Comparison of ENCODE assay signal across 8 cellular contexts in genomic region chr18:49491534-49491856, GRCh38. TPM values are rescaled to one million over a fixed set of nuclear protein-coding genes. Genes with fewer than 3 reads are reported as not detected.
A peak's percentile ranks its signal among the peaks of the same experiment; 100 is the strongest.
DNase-seq lines count a peak whose midpoint lies in the region; ATAC-seq, FAIRE-seq and TF ChIP-seq lines count a peak whose summit lies in the region.

No MANE protein-coding gene starts in this region.

- H3K27ac Mint-ChIP-seq in activated naive CD4-positive, alpha-beta T cell treated with anti-CD3 and anti-CD28 coated beads, Interleukin-2, amount 50 U/mL, for 72 hours, result peak overlapping the region; percentile 96 to 100

- no peak for FAIRE-seq in kidney (lab: Jason Lieb, UNC)

- H3K9ac ChIP-seq in kidney (ENCODE audit: low read length in 2 of 2), result peak overlapping the region; percentile 96

- peak overlapping the region; percentile 77 to 84 for H3K27ac ChIP-seq in kidney (ENCODE audit: low read depth in 2 of 2, low read length in 2 of 2)
- H3K27ac ChIP-seq in substantia nigra (ENCODE audit: low read depth, low read length, poor library complexity, severe bottlenecking), result peak overlapping the region; percentile 79

- peaks cover 19 to 28% of the 10 kb centered on the region in 2 donors for H3K36me3 ChIP-seq in kidney (ENCODE audit: control insufficient read depth in 1 of 2, insufficient read depth in 2 of 2, low read length in 2 of 2)

- peaks cover 39 to 40% of the 10 kb centered on the region in 2 donors for H3K36me3 Mint-ChIP-seq in activated naive CD4-positive, alpha-beta T cell treated with anti-CD3 and anti-CD28 coated beads, Interleukin-2, amount 50 U/mL, for 72 hours

- DNase-seq in SIG-M5 treated with dmso at 0.1 percent for 504 hours (lab: John Stamatoyannopoulos, UW; ENCODE audit: unreplicated experiment), result peak; percentile 23
- no peak for DNase-seq in SIG-M5 (lab: John Stamatoyannopoulos, UW)
- DNase-seq in activated naive CD4-positive, alpha-beta T cell treated with anti-CD3 and anti-CD28 coated beads, Interleukin-2, amount 50 U/mL, for 72 hours (ENCODE audit: low spot score in 2 of 2), result no peak
- no peak for DNase-seq in kidney
- no peak for DNase-seq in substantia nigra (lab: John Stamatoyannopoulos, UW)
- no peak for DNase-seq in activated effector memory CD4-positive, alpha-beta T cell treated with anti-CD3 and anti-CD28 coated beads, Interleukin-2, amount 50 U/mL, for 16 hours
- DNase-seq in NCI-H1417 (lab: John Stamatoyannopoulos, UW), result no peak

- no peaks in the 10 kb centered on the region for H3K9me3 Mint-ChIP-seq in activated naive CD4-positive, alpha-beta T cell treated with anti-CD3 and anti-CD28 coated beads, Interleukin-2, amount 50 U/mL, for 72 hours

- no peak for TF ChIP-seq CTCF in kidney (IDR thresholded peaks at IDR 0.05; ENCODE audit: borderline replicate concordance, extremely low read depth, insufficient read depth)

- H3K9me3 ChIP-seq in kidney (ENCODE audit: control insufficient read depth in 1 of 2, low read length in 2 of 2), result no peaks in the 10 kb centered on the region

- peaks cover 8 to 15% of the 10 kb centered on the region in 2 donors for H3K4me1 ChIP-seq in kidney (ENCODE audit: control insufficient read depth in 1 of 2, insufficient read depth in 1 of 2, low read depth in 1 of 2, low read length in 2 of 2)

- no peak for ATAC-seq in activated naive CD4-positive, alpha-beta T cell treated with anti-CD3 and anti-CD28 coated beads, Interleukin-2, amount 50 U/mL, for 72 hours
- no peak for ATAC-seq in GM21723 (IDR thresholded peaks at IDR 0.05; ENCODE audit: unreplicated experiment)

- peak overlapping the region; percentile 91 to 98 for H3K4me3 ChIP-seq in kidney (ENCODE audit: low read length in 2 of 2)

- intact Hi-C loops in kidney (cut with DNase I), result no loop called here

RNA-seq across cellular contexts. Expression of gene RPL17, which starts 0.8 kb away (rescaled TPM):
- total RNA-seq in activated naive CD4-positive, alpha-beta T cell treated with anti-CD3 and anti-CD28 coated beads, Interleukin-2, amount 50 U/mL, for 72 hours, result 1,000 to 10,000 TPM; 1,912 to 2,327 TPM
- total RNA-seq in kidney, result 1,350 TPM
- 2,171 TPM for polyA plus RNA-seq in kidney (ENCODE audit: insufficient read depth, low read depth, low replicate concordance)

RNA-seq across cellular contexts. Expression of gene C18orf32, which starts 4.5 kb away (rescaled TPM):
- total RNA-seq in activated naive CD4-positive, alpha-beta T cell treated with anti-CD3 and anti-CD28 coated beads, Interleukin-2, amount 50 U/mL, for 72 hours, result 10 to 100 TPM; 14.6 to 25.9 TPM
- total RNA-seq in kidney, result 58.6 TPM
- polyA plus RNA-seq in kidney (ENCODE audit: insufficient read depth, low read depth, low replicate concordance), result 120 TPM

RNA-seq across cellular contexts. Expression of gene DYM, which starts 31.1 kb away (rescaled TPM):
- 100 to 1,000 TPM in 1 of 2 donors, 10 to 100 TPM in 1; 75.1 to 108 TPM for total RNA-seq in activated naive CD4-positive, alpha-beta T cell treated with anti-CD3 and anti-CD28 coated beads, Interleukin-2, amount 50 U/mL, for 72 hours
- 57.4 TPM for total RNA-seq in kidney
- polyA plus RNA-seq in kidney (ENCODE audit: insufficient read depth, low read depth, low replicate concordance), result 24.3 TPM
